9 cellular contexts compared by ENCODE assay signal in genomic region chr3:4533489-4534443, GRCh38. TPM values are rescaled to one million over a fixed set of nuclear protein-coding genes. Genes with fewer than 3 reads are reported as not detected.
DNase-seq lines count a peak whose midpoint lies in the region; ATAC-seq and TF ChIP-seq lines count a peak whose summit lies in the region.
"Had no signal": no experiment of that assay in that cellular context is flagged by ENCODE, and none has a peak within 500 bp of the region (broad histone marks: within the 10 kb centered on the region; RNA-seq: fewer than 3 reads in every experiment).

No MANE protein-coding gene starts in this region.

- H3K79me2 ChIP-seq in mammary epithelial cell (ENCODE audit: insufficient read depth, low read length): no peaks in the 10 kb centered on the region

- H3K9ac ChIP-seq in mammary epithelial cell (ENCODE audit: insufficient read depth, low read length): no peak overlapping the region

- BruUV-seq in mammary epithelial cell (replicated peaks; lab: Mats Ljungman, UMichigan): no TSS peak

- no peak for TF ChIP-seq CTCF in mammary epithelial cell (conservative IDR thresholded peaks at IDR 0.05 in 1 of 2, IDR thresholded peaks at IDR 0.05 in 1 of 2; ENCODE audit: extremely low read depth in 1 of 2, insufficient read depth in 1 of 2, low read depth in 1 of 2, low read length in 2 of 2)

- dilution Hi-C loops in mammary epithelial cell (cut with HindIII; ENCODE audit: low sequenced_read_pairs): no loop called here

- CTCF ChIA-PET in mammary epithelial cell (lab: Charles Lee; ENCODE audit: low non-redundant PET): no interaction called here

- H3K27me3 ChIP-seq in mammary epithelial cell (ENCODE audit: insufficient read depth, low read length): no peaks in the 10 kb centered on the region

- ATAC-seq in GM21825 (IDR thresholded peaks at IDR 0.05; ENCODE audit: unreplicated experiment): no peak

- intact Hi-C loops in mammary epithelial cell (cut with micrococcal nuclease): no loop called here

- no peak overlapping the region for H3K27ac ChIP-seq in mammary epithelial cell (ENCODE audit: insufficient read depth, low read depth, low read length)
- H3K27ac ChIP-seq: 22Rv1 had no signal

- WGBS in mammary epithelial cell (ENCODE audit: low coverage, missing lambda C conversion rate): 12% methylated on average over 13 of the region's 14 CpGs

- no peaks in the 10 kb centered on the region for H3K9me3 ChIP-seq in mammary epithelial cell (replicated peaks; ENCODE audit: insufficient read depth, low read length)

- peak overlapping the region; percentile 8 for H2AFZ ChIP-seq in mammary epithelial cell (ENCODE audit: low read depth, low read length)

- no peaks in the 10 kb centered on the region for H3K36me3 ChIP-seq in mammary epithelial cell (ENCODE audit: insufficient read depth, low read length)

- no peak overlapping the region for H3K4me3 ChIP-seq in mammary epithelial cell (replicated peaks in 1 of 3; ENCODE audit: insufficient read depth in 1 of 3, low read depth in 2 of 3, low read length in 3 of 3)

- DNase-seq in NCI-H2171 treated with DMSO at 0.1 percent for 48 hours (lab: John Stamatoyannopoulos, UW) (peak; percentile 28), NCI-H2171 (lab: John Stamatoyannopoulos, UW) (no peak), mammary epithelial cell (no peak), lung microvascular endothelial cell (ENCODE audit: low read depth in 2 of 2) (peak; percentile 34 to 79), ureter (ENCODE audit: low spot score) (peak; percentile 48), COLO829 (ENCODE audit: low spot score) (no peak)
- no peak for DNase-seq in stimulated activated CD8-positive, alpha-beta memory T cell treated with anti-CD3 and anti-CD28 coated beads, Interleukin-4, amount 100 ng/mL, for 48 hours

- H3K4me1 ChIP-seq in mammary epithelial cell (ENCODE audit: insufficient read depth, low read length): peaks cover 9% of the 10 kb centered on the region

- peak overlapping the region; percentile 2 for H3K4me2 ChIP-seq in mammary epithelial cell (ENCODE audit: insufficient read depth, low read depth, low read length)

- H4K20me1 ChIP-seq in mammary epithelial cell (ENCODE audit: insufficient read depth, low read length): no peaks in the 10 kb centered on the region

- in situ Hi-C loops in mammary epithelial cell (cut with MboI; ENCODE audit: low sequenced_read_pairs in 2 of 2): no loop called here

RNA-seq across cellular contexts. Expression of gene ITPR1, which starts 40.6 kb away (rescaled TPM):
- total RNA-seq in mammary epithelial cell (10 to 100 TPM; 15.6 to 33.2 TPM), lung microvascular endothelial cell (13.9 and 22.6 TPM in 2 replicates), ureter (98.1 TPM)
- polyA plus RNA-seq in mammary epithelial cell: 9.2 TPM
- polyA minus RNA-seq in mammary epithelial cell: 58.6 TPM

Comparison
In these comparisons a context has a peak if more than half of its experiments do, and no peak if none do; other contexts are left out.
1. DNase-seq: peak in NCI-H2171 treated with DMSO at 0.1 percent for 48 hours (single experiment), lung microvascular endothelial cell (2 of 2) and ureter (single experiment); none in NCI-H2171 (single experiment), mammary epithelial cell (single experiment), COLO829 (single experiment) and stimulated activated CD8-positive, alpha-beta memory T cell treated with anti-CD3 and anti-CD28 coated beads, Interleukin-4, amount 100 ng/mL, for 48 hours (single experiment).